ENCODE assay signal across 28 cellular contexts in the genomic region with DNA sequence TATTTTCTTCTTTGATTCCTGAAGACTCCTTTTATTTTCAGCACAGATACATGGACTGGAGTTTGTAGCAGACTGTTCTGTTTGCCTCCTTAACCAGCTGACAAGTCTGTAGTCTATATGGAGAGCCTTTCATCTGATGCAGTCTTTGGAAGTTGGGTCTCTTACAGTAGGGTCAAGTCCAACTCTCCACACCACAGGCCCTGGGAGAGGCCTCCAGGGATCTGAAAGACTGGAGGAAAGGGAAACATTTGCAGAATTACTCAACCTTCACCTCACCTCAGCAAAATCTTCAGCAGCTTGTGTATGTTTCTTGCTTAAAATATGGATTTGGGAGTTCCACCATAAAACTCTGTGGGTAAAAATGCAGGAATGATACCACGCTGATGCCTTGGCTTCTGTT.
"Had no signal": no experiment of that assay in that cellular context is flagged by ENCODE, and none has a peak within 500 bp of the region (broad histone marks: within the 10 kb centered on the region; RNA-seq: fewer than 3 reads in every experiment).

No MANE protein-coding gene starts in this region.

- H3K4me1 Mint-ChIP-seq: naive thymus-derived CD4-positive, alpha-beta T cell; stimulated activated memory B cell treated with anti-CD40 and anti-IgM and Interleukin-4, amounts not matched to agents 10 μg/mL and 1 μg/mL and 100 μg/mL, for 72 hours; stimulated activated naive CD8-positive, alpha-beta T cell treated with anti-CD3 and anti-CD28 coated beads, Interleukin-15, amount 100 ng/mL, for 72 hours had no signal

- ATAC-seq: activated naive CD4-positive, alpha-beta T cell treated with anti-CD3 and anti-CD28 coated beads, Interleukin-2, amount 50 U/mL, for 72 hours; activated T-cell treated with anti-CD3 and anti-CD28 coated beads, Interleukin-2, amount 50 U/mL, for 72 hours; body of pancreas; effector memory CD8-positive, alpha-beta T cell; gastroesophageal sphincter; left cardiac atrium; naive thymus-derived CD4-positive, alpha-beta T cell; psoas muscle; stimulated activated memory B cell treated with anti-CD40 and anti-IgM and Interleukin-4, amounts not matched to agents 10 μg/mL and 1 μg/mL and 100 μg/mL, for 72 hours; stimulated activated naive CD8-positive, alpha-beta T cell treated with anti-CD3 and anti-CD28 coated beads, Interleukin-15, amount 100 ng/mL, for 72 hours; upper lobe of right lung had no signal

- H3K27ac Mint-ChIP-seq: activated naive CD4-positive, alpha-beta T cell treated with anti-CD3 and anti-CD28 coated beads, Interleukin-2, amount 50 U/mL, for 72 hours; activated T-cell treated with anti-CD3 and anti-CD28 coated beads, Interleukin-2, amount 50 U/mL, for 72 hours; effector memory CD8-positive, alpha-beta T cell; naive thymus-derived CD4-positive, alpha-beta T cell; neural progenitor cell; stimulated activated memory B cell treated with anti-CD40 and anti-IgM and Interleukin-4, amounts not matched to agents 10 μg/mL and 1 μg/mL and 100 μg/mL, for 72 hours; stimulated activated naive CD8-positive, alpha-beta T cell treated with anti-CD3 and anti-CD28 coated beads, Interleukin-15, amount 100 ng/mL, for 72 hours; T-helper 1 cell treated with Interleukin-12 subunit alpha and Interleukin-12 subunit beta and Interleukin-4 antibody, amounts not matched to agents 30 μg/mL and 1 μg/mL, for 36 hours had no signal

- H3K9me3 Mint-ChIP-seq: activated naive CD4-positive, alpha-beta T cell treated with anti-CD3 and anti-CD28 coated beads, Interleukin-2, amount 50 U/mL, for 72 hours; effector memory CD8-positive, alpha-beta T cell; neural progenitor cell; stimulated activated memory B cell treated with anti-CD40 and anti-IgM and Interleukin-4, amounts not matched to agents 10 μg/mL and 1 μg/mL and 100 μg/mL, for 72 hours; stimulated activated naive CD8-positive, alpha-beta T cell treated with anti-CD3 and anti-CD28 coated beads, Interleukin-15, amount 100 ng/mL, for 72 hours; T-helper 1 cell treated with Interleukin-12 subunit alpha and Interleukin-12 subunit beta and Interleukin-4 antibody, amounts not matched to agents 30 μg/mL and 1 μg/mL, for 36 hours had no signal

- H3K27me3 Mint-ChIP-seq: effector memory CD8-positive, alpha-beta T cell; stimulated activated memory B cell treated with anti-CD40 and anti-IgM and Interleukin-4, amounts not matched to agents 10 μg/mL and 1 μg/mL and 100 μg/mL, for 72 hours had no signal

- DNase-seq: activated CD4-positive, alpha-beta T cell treated with anti-CD3 and anti-CD28 coated beads for 4 hours; activated CD4-positive, alpha-beta T cell treated with anti-CD3 and anti-CD28 coated beads, Interleukin-2, amount 50 U/mL, for 4 hours; activated naive CD4-positive, alpha-beta T cell; activated T-cell treated with anti-CD3 and anti-CD28 coated beads for 4 hours; activated T-cell treated with anti-CD3 and anti-CD28 coated beads, Interleukin-2, amount 50 U/mL, for 72 hours; anterior cingulate cortex; body of pancreas; cerebellar nuclear complex; effector memory CD8-positive, alpha-beta T cell; erythroblast; left cardiac atrium; midbrain; naive thymus-derived CD4-positive, alpha-beta T cell; occipital lobe; psoas muscle; sigmoid colon; stimulated activated CD4-positive, alpha-beta T cell treated with anti-CD3 and anti-CD28 coated beads, Interleukin-1b, Interleukin-23, amount 100 ng/mL, for 48 hours; stimulated activated CD4-positive, alpha-beta T cell treated with anti-CD3 and anti-CD28 coated beads, Interleukin-4, amount 100 ng/mL, for 4 hours; stimulated activated CD8-positive, alpha-beta memory T cell treated with anti-CD3 and anti-CD28 coated beads, Interleukin-4, amount 100 ng/mL, for 48 hours; stimulated activated naive CD8-positive, alpha-beta T cell treated with anti-CD3 and anti-CD28 coated beads, Interleukin-15, amount 100 ng/mL, for 72 hours; T-helper 9 cell; tibial artery; upper lobe of right lung had no signal

- H3K36me3 Mint-ChIP-seq: activated naive CD4-positive, alpha-beta T cell treated with anti-CD3 and anti-CD28 coated beads, Interleukin-2, amount 50 U/mL, for 72 hours; naive thymus-derived CD4-positive, alpha-beta T cell; stimulated activated memory B cell treated with anti-CD40 and anti-IgM and Interleukin-4, amounts not matched to agents 10 μg/mL and 1 μg/mL and 100 μg/mL, for 72 hours had no signal

- H3K4me3 Mint-ChIP-seq: activated T-cell treated with anti-CD3 and anti-CD28 coated beads, Interleukin-2, amount 50 U/mL, for 72 hours; effector memory CD8-positive, alpha-beta T cell; naive thymus-derived CD4-positive, alpha-beta T cell; neural progenitor cell; stimulated activated memory B cell treated with anti-CD40 and anti-IgM and Interleukin-4, amounts not matched to agents 10 μg/mL and 1 μg/mL and 100 μg/mL, for 72 hours; stimulated activated naive CD8-positive, alpha-beta T cell treated with anti-CD3 and anti-CD28 coated beads, Interleukin-15, amount 100 ng/mL, for 72 hours; T-helper 1 cell treated with Interleukin-12 subunit alpha and Interleukin-12 subunit beta and Interleukin-4 antibody, amounts not matched to agents 30 μg/mL and 1 μg/mL, for 36 hours had no signal
